ENCODE assay signal across 1 cellular context in genomic region chr2:153971914-153972313, GRCh38.
TF ChIP-seq lines count a peak whose summit lies in the region.

No MANE protein-coding gene starts in this region.

TF ChIP-seq in GM23338, 12 proteins besides CTCF, POLR2A, EP300 and RAD21 (continued from another document):
- no peak for TF ChIP-seq ZNF462 (CRISPR knock-in tag; IDR thresholded peaks at IDR 0.05)
- TF ChIP-seq NANOG (IDR thresholded peaks at IDR 0.05; ENCODE audit: borderline replicate concordance), result no peak
- no peak for TF ChIP-seq EZH2 (IDR thresholded peaks at IDR 0.05; ENCODE audit: low read depth, unreplicated experiment)
- no peak for TF ChIP-seq JUNB (IDR thresholded peaks at IDR 0.05; ENCODE audit: unreplicated experiment)
- no peak for TF ChIP-seq CREB1 (CRISPR knock-in tag; IDR thresholded peaks at IDR 0.05; ENCODE audit: low read depth)
- no peak for TF ChIP-seq STAT1 (IDR thresholded peaks at IDR 0.05; ENCODE audit: unreplicated experiment)
- TF ChIP-seq, protein P1, sequence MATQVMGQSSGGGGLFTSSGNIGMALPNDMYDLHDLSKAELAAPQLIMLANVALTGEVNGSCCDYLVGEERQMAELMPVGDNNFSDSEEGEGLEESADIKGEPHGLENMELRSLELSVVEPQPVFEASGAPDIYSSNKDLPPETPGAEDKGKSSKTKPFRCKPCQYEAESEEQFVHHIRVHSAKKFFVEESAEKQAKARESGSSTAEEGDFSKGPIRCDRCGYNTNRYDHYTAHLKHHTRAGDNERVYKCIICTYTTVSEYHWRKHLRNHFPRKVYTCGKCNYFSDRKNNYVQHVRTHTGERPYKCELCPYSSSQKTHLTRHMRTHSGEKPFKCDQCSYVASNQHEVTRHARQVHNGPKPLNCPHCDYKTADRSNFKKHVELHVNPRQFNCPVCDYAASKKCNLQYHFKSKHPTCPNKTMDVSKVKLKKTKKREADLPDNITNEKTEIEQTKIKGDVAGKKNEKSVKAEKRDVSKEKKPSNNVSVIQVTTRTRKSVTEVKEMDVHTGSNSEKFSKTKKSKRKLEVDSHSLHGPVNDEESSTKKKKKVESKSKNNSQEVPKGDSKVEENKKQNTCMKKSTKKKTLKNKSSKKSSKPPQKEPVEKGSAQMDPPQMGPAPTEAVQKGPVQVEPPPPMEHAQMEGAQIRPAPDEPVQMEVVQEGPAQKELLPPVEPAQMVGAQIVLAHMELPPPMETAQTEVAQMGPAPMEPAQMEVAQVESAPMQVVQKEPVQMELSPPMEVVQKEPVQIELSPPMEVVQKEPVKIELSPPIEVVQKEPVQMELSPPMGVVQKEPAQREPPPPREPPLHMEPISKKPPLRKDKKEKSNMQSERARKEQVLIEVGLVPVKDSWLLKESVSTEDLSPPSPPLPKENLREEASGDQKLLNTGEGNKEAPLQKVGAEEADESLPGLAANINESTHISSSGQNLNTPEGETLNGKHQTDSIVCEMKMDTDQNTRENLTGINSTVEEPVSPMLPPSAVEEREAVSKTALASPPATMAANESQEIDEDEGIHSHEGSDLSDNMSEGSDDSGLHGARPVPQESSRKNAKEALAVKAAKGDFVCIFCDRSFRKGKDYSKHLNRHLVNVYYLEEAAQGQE (IDR thresholded peaks at IDR 0.05; ENCODE audit: unreplicated experiment), result no peak
- no peak for TF ChIP-seq EZH2phosphoT487 (IDR thresholded peaks at IDR 0.05; ENCODE audit: unreplicated experiment)
- TF ChIP-seq ETS1 (IDR thresholded peaks at IDR 0.05), result no peak
- no peak for TF ChIP-seq ZNF331 (CRISPR knock-in tag; IDR thresholded peaks at IDR 0.05; ENCODE audit: low read depth)
